ENCODE assay signal across 35 cellular contexts in genomic region chr6:66623050-66623449, GRCh38.
"Had no signal": no experiment of that assay in that cellular context is flagged by ENCODE, and none has a peak within 500 bp of the region (broad histone marks: within the 10 kb centered on the region; RNA-seq: fewer than 3 reads in every experiment).

No MANE protein-coding gene starts in this region.

- H3K4me3 Mint-ChIP-seq: activated B cell treated with CpG ODN at 0.5 μM for 24 hours; activated CD4-positive, alpha-beta memory T cell treated with anti-CD3 and anti-CD28 coated beads, Interleukin-2, amount 10 ng/mL, durations not matched to agents 7 days and 5 days; activated CD4-positive, alpha-beta T cell treated with anti-CD3 and anti-CD28 coated beads for 36 hours; activated CD4-positive, alpha-beta T cell treated with anti-CD3 and anti-CD28 coated beads, Interleukin-2, amount 10 ng/mL, durations not matched to agents 7 days and 5 days; activated CD8-positive, alpha-beta memory T cell treated with anti-CD3 and anti-CD28 coated beads, Interleukin-2, amount 10 ng/mL, durations not matched to agents 7 days and 5 days; activated CD8-positive, alpha-beta T cell treated with anti-CD3 and anti-CD28 coated beads, Interleukin-2, amount 10 ng/mL, durations not matched to agents 7 days and 5 days; activated naive CD4-positive, alpha-beta T cell treated with anti-CD3 and anti-CD28 coated beads, Interleukin-2, amount 10 ng/mL, durations not matched to agents 7 days and 5 days; activated naive CD4-positive, alpha-beta T cell treated with anti-CD3 and anti-CD28 coated beads, Interleukin-2, amount 50 U/mL, for 24 hours; activated naive CD8-positive, alpha-beta T cell; activated naive CD8-positive, alpha-beta T cell treated with anti-CD3 and anti-CD28 coated beads, Interleukin-2, amount 10 ng/mL, durations not matched to agents 7 days and 5 days; activated naive CD8-positive, alpha-beta T cell treated with anti-CD3 and anti-CD28 coated beads, Interleukin-2, amount 50 U/mL, for 24 hours; activated T-cell treated with anti-CD3 and anti-CD28 coated beads, Interleukin-2, amount 50 U/mL, for 24 hours; brain; central memory CD8-positive, alpha-beta T cell; T-helper 2 cell treated with Interferon-gamma antibody and Interleukin-4, amounts not matched to agents 5 μg/mL and 100 μg/mL, for 36 hours had no signal

- H3K9me3 Mint-ChIP-seq: activated CD4-positive, alpha-beta memory T cell treated with anti-CD3 and anti-CD28 coated beads, Interleukin-2, amount 10 ng/mL, durations not matched to agents 7 days and 5 days had no signal

- FAIRE-seq: bronchial epithelial cell had no signal

- H3K9me3 ChIP-seq: ascending aorta had no signal

- H3K36me3 ChIP-seq: ascending aorta, cardiac muscle cell had no signal

- H3K4me1 ChIP-seq: ascending aorta had no signal

- H3K4me1 Mint-ChIP-seq: activated B cell treated with CpG ODN at 0.5 μM for 24 hours; activated CD4-positive, alpha-beta memory T cell treated with anti-CD3 and anti-CD28 coated beads, Interleukin-2, amount 10 ng/mL, durations not matched to agents 7 days and 5 days; activated CD4-positive, alpha-beta T cell treated with anti-CD3 and anti-CD28 coated beads for 36 hours; activated CD4-positive, alpha-beta T cell treated with anti-CD3 and anti-CD28 coated beads, Interleukin-2, amount 10 ng/mL, durations not matched to agents 7 days and 5 days; activated CD8-positive, alpha-beta memory T cell treated with anti-CD3 and anti-CD28 coated beads, Interleukin-2, amount 10 ng/mL, durations not matched to agents 7 days and 5 days; activated naive CD4-positive, alpha-beta T cell treated with anti-CD3 and anti-CD28 coated beads, Interleukin-2, amount 10 ng/mL, durations not matched to agents 7 days and 5 days; activated naive CD4-positive, alpha-beta T cell treated with anti-CD3 and anti-CD28 coated beads, Interleukin-2, amount 50 U/mL, for 24 hours; activated naive CD8-positive, alpha-beta T cell treated with anti-CD3 and anti-CD28 coated beads, Interleukin-2, amount 10 ng/mL, durations not matched to agents 7 days and 5 days; activated naive CD8-positive, alpha-beta T cell treated with anti-CD3 and anti-CD28 coated beads, Interleukin-2, amount 50 U/mL, for 24 hours; brain; central memory CD8-positive, alpha-beta T cell had no signal

- H3K27me3 ChIP-seq: ascending aorta, cardiac muscle cell had no signal

- H3K27me3 Mint-ChIP-seq: activated B cell treated with CpG ODN at 0.5 μM for 24 hours; activated CD4-positive, alpha-beta memory T cell treated with anti-CD3 and anti-CD28 coated beads, Interleukin-2, amount 10 ng/mL, durations not matched to agents 7 days and 5 days; activated CD4-positive, alpha-beta T cell treated with anti-CD3 and anti-CD28 coated beads for 36 hours; activated CD4-positive, alpha-beta T cell treated with anti-CD3 and anti-CD28 coated beads, Interleukin-2, amount 10 ng/mL, durations not matched to agents 7 days and 5 days; activated CD8-positive, alpha-beta memory T cell treated with anti-CD3 and anti-CD28 coated beads, Interleukin-2, amount 10 ng/mL, durations not matched to agents 7 days and 5 days; activated naive CD4-positive, alpha-beta T cell treated with anti-CD3 and anti-CD28 coated beads, Interleukin-2, amount 10 ng/mL, durations not matched to agents 7 days and 5 days; activated naive CD4-positive, alpha-beta T cell treated with anti-CD3 and anti-CD28 coated beads, Interleukin-2, amount 50 U/mL, for 24 hours; activated naive CD8-positive, alpha-beta T cell; activated naive CD8-positive, alpha-beta T cell treated with anti-CD3 and anti-CD28 coated beads, Interleukin-2, amount 10 ng/mL, durations not matched to agents 7 days and 5 days; activated naive CD8-positive, alpha-beta T cell treated with anti-CD3 and anti-CD28 coated beads, Interleukin-2, amount 50 U/mL, for 24 hours; activated T-cell treated with anti-CD3 and anti-CD28 coated beads, Interleukin-2, amount 50 U/mL, for 24 hours; central memory CD8-positive, alpha-beta T cell had no signal

- H3K36me3 Mint-ChIP-seq: activated CD8-positive, alpha-beta memory T cell treated with anti-CD3 and anti-CD28 coated beads, Interleukin-2, amount 10 ng/mL, durations not matched to agents 7 days and 5 days; activated naive CD4-positive, alpha-beta T cell treated with anti-CD3 and anti-CD28 coated beads, Interleukin-2, amount 10 ng/mL, durations not matched to agents 7 days and 5 days; activated naive CD4-positive, alpha-beta T cell treated with anti-CD3 and anti-CD28 coated beads, Interleukin-2, amount 50 U/mL, for 24 hours; activated naive CD8-positive, alpha-beta T cell; activated naive CD8-positive, alpha-beta T cell treated with anti-CD3 and anti-CD28 coated beads, Interleukin-2, amount 10 ng/mL, durations not matched to agents 7 days and 5 days; brain had no signal

- DNase-seq: activated B cell treated with CpG ODN at 0.5 μM for 24 hours; activated CD4-positive, alpha-beta memory T cell treated with anti-CD3 and anti-CD28 coated beads, Interleukin-2, amount 10 ng/mL, durations not matched to agents 7 days and 5 days; activated CD4-positive, alpha-beta T cell treated with anti-CD3 and anti-CD28 coated beads for 36 hours; activated CD4-positive, alpha-beta T cell treated with anti-CD3 and anti-CD28 coated beads for 48 hours; activated CD4-positive, alpha-beta T cell treated with anti-CD3 and anti-CD28 coated beads, Interleukin-2, amount 10 ng/mL, durations not matched to agents 7 days and 5 days; activated CD4-positive, alpha-beta T cell treated with anti-CD3 and anti-CD28 coated beads, Interleukin-2, amount 50 U/mL, for 48 hours; activated CD4-positive, CD25-positive, alpha-beta regulatory T cell treated with anti-CD3 and anti-CD28 coated beads, Interleukin-2, amount 50 U/mL, for 72 hours; activated CD8-positive, alpha-beta memory T cell treated with anti-CD3 and anti-CD28 coated beads for 24 hours; activated CD8-positive, alpha-beta memory T cell treated with anti-CD3 and anti-CD28 coated beads, Interleukin-2, amount 10 ng/mL, durations not matched to agents 7 days and 5 days; activated CD8-positive, alpha-beta memory T cell treated with anti-CD3 and anti-CD28 coated beads, Interleukin-2, amount 50 U/mL, for 48 hours; activated CD8-positive, alpha-beta T cell treated with anti-CD3 and anti-CD28 coated beads, Interleukin-2, amount 10 ng/mL, durations not matched to agents 7 days and 5 days; activated effector memory CD4-positive, alpha-beta T cell treated with Interleukin-2 at 50 U/mL for 16 hours; activated gamma-delta T cell; activated naive CD4-positive, alpha-beta T cell treated with anti-CD3 and anti-CD28 coated beads, Interleukin-2, amount 10 ng/mL, durations not matched to agents 7 days and 5 days; activated naive CD4-positive, alpha-beta T cell treated with Interleukin-2 at 50 U/mL for 16 hours; activated naive CD8-positive, alpha-beta T cell treated with anti-CD3 and anti-CD28 coated beads, Interleukin-2, amount 10 ng/mL, durations not matched to agents 7 days and 5 days; activated naive CD8-positive, alpha-beta T cell treated with anti-CD3 and anti-CD28 coated beads, Interleukin-2, amount 50 U/mL, for 24 hours; activated T-cell treated with anti-CD3 and anti-CD28 coated beads, Interleukin-2, amount 50 U/mL, for 24 hours; activated T-cell treated with anti-CD3 and anti-CD28 coated beads, Interleukin-2, amount 50 U/mL, for 48 hours; amygdala; anterior cingulate cortex; caudate nucleus; cerebellar nuclear complex; T-helper 2 cell; T-helper 9 cell had no signal

- H3K4me3 ChIP-seq: ascending aorta, cardiac muscle cell had no signal

- H3K27ac Mint-ChIP-seq: activated B cell treated with CpG ODN at 0.5 μM for 24 hours; activated CD4-positive, alpha-beta memory T cell treated with anti-CD3 and anti-CD28 coated beads, Interleukin-2, amount 10 ng/mL, durations not matched to agents 7 days and 5 days; activated CD4-positive, alpha-beta T cell treated with anti-CD3 and anti-CD28 coated beads for 36 hours; activated CD4-positive, alpha-beta T cell treated with anti-CD3 and anti-CD28 coated beads, Interleukin-2, amount 10 ng/mL, durations not matched to agents 7 days and 5 days; activated CD8-positive, alpha-beta memory T cell treated with anti-CD3 and anti-CD28 coated beads, Interleukin-2, amount 10 ng/mL, durations not matched to agents 7 days and 5 days; activated CD8-positive, alpha-beta T cell treated with anti-CD3 and anti-CD28 coated beads, Interleukin-2, amount 10 ng/mL, durations not matched to agents 7 days and 5 days; activated naive CD4-positive, alpha-beta T cell treated with anti-CD3 and anti-CD28 coated beads, Interleukin-2, amount 10 ng/mL, durations not matched to agents 7 days and 5 days; activated naive CD4-positive, alpha-beta T cell treated with anti-CD3 and anti-CD28 coated beads, Interleukin-2, amount 50 U/mL, for 24 hours; activated naive CD8-positive, alpha-beta T cell; activated naive CD8-positive, alpha-beta T cell treated with anti-CD3 and anti-CD28 coated beads, Interleukin-2, amount 10 ng/mL, durations not matched to agents 7 days and 5 days; activated naive CD8-positive, alpha-beta T cell treated with anti-CD3 and anti-CD28 coated beads, Interleukin-2, amount 50 U/mL, for 24 hours; activated T-cell treated with anti-CD3 and anti-CD28 coated beads, Interleukin-2, amount 50 U/mL, for 24 hours; activated T-helper 2 cell treated with anti-CD3 and anti-CD28 coated beads, Interferon-gamma antibody, Interleukin-2, Interleukin-4, amounts not matched to agents 10 μg/mL and 5 μg/mL and 100 μg/mL, durations not matched to agents 14 hours and 24 hours and 36 hours; brain; T-helper 2 cell treated with Interferon-gamma antibody and Interleukin-4, amounts not matched to agents 5 μg/mL and 100 μg/mL, for 36 hours had no signal

- H3K27ac ChIP-seq: ascending aorta, cardiac muscle cell, VCaP had no signal
